ENCODE assay signal across 28 cellular contexts in genomic region chr10:94450782-94451181, GRCh38. TPM values are rescaled to one million over a fixed set of nuclear protein-coding genes. Genes with fewer than 3 reads are reported as not detected.
"Had no signal": no experiment of that assay in that cellular context is flagged by ENCODE, and none has a peak within 500 bp of the region (broad histone marks: within the 10 kb centered on the region; RNA-seq: fewer than 3 reads in every experiment).

No MANE protein-coding gene starts in this region.

- H3K27me3 Mint-ChIP-seq: memory B cell, type B pancreatic cell had no signal

- H3K4me3 ChIP-seq: hepatocyte, lung, mucosa of descending colon, pancreas, prostate gland, spleen, suprapubic skin, tibial nerve, uterus had no signal

- FAIRE-seq: small intestine had no signal

- H3K9me3 ChIP-seq: mucosa of descending colon, pancreas, prostate gland, suprapubic skin had no signal

- H3K36me3 Mint-ChIP-seq: stimulated activated effector memory CD8-positive, alpha-beta T cell treated with anti-CD3 and anti-CD28 coated beads, Interleukin-12 subunit alpha, Interleukin-12 subunit beta, amount 100 ng/mL, for 72 hours had no signal

- H3K9me3 Mint-ChIP-seq: stimulated activated effector memory CD8-positive, alpha-beta T cell treated with anti-CD3 and anti-CD28 coated beads, Interleukin-12 subunit alpha, Interleukin-12 subunit beta, amount 100 ng/mL, for 72 hours; stimulated activated naive CD8-positive, alpha-beta T cell treated with anti-CD3 and anti-CD28 coated beads, Interleukin-15, Interleukin-2, amounts not matched to agents 100 ng/mL and 50 ng/mL, for 24 hours had no signal

- ATAC-seq: left lobe of liver; mucosa of descending colon; naive thymus-derived CD8-positive, alpha-beta T cell; pancreas; right cardiac atrium; sciatic nerve; stimulated activated effector memory CD8-positive, alpha-beta T cell treated with anti-CD3 and anti-CD28 coated beads, Interleukin-12 subunit alpha, Interleukin-12 subunit beta, amount 100 ng/mL, for 72 hours had no signal

- H3K36me3 ChIP-seq: pancreas, prostate gland, suprapubic skin, uterus had no signal

- DNase-seq: head of caudate nucleus; islet precursor cell; midbrain; mucosa of descending colon; naive thymus-derived CD8-positive, alpha-beta T cell; nucleus accumbens; pancreas; posterior cingulate gyrus; retina; right cardiac atrium; small intestine; spleen; stimulated activated CD4-positive, alpha-beta T cell treated with anti-CD3 and anti-CD28 coated beads, Interleukin-4, amount 100 ng/mL, for 24 hours; stimulated activated naive CD4-positive, alpha-beta T cell; uterus had no signal

- H3K27ac ChIP-seq: hepatocyte, pancreas, prostate gland, spleen, suprapubic skin, tibial nerve, uterus had no signal

- H3K4me3 Mint-ChIP-seq: memory B cell; naive thymus-derived CD8-positive, alpha-beta T cell; nephron; neural crest cell; stimulated activated effector memory CD8-positive, alpha-beta T cell treated with anti-CD3 and anti-CD28 coated beads, Interleukin-12 subunit alpha, Interleukin-12 subunit beta, amount 100 ng/mL, for 72 hours; stimulated activated naive CD8-positive, alpha-beta T cell treated with anti-CD3 and anti-CD28 coated beads, Interleukin-15, Interleukin-2, amounts not matched to agents 100 ng/mL and 50 ng/mL, for 24 hours; type B pancreatic cell had no signal

- H3K4me1 Mint-ChIP-seq: memory B cell; naive thymus-derived CD8-positive, alpha-beta T cell; nephron; neural crest cell; stimulated activated effector memory CD8-positive, alpha-beta T cell treated with anti-CD3 and anti-CD28 coated beads, Interleukin-12 subunit alpha, Interleukin-12 subunit beta, amount 100 ng/mL, for 72 hours had no signal

- H3K27me3 ChIP-seq: hepatocyte, pancreas, spleen, suprapubic skin, tibial nerve, uterus had no signal

- H3K27ac Mint-ChIP-seq: memory B cell; naive thymus-derived CD8-positive, alpha-beta T cell; nephron; stimulated activated effector memory CD8-positive, alpha-beta T cell treated with anti-CD3 and anti-CD28 coated beads, Interleukin-12 subunit alpha, Interleukin-12 subunit beta, amount 100 ng/mL, for 72 hours; stimulated activated naive CD8-positive, alpha-beta T cell treated with anti-CD3 and anti-CD28 coated beads, Interleukin-15, Interleukin-2, amounts not matched to agents 100 ng/mL and 50 ng/mL, for 24 hours; type B pancreatic cell had no signal

- H3K4me1 ChIP-seq: pancreas, prostate gland, spleen, suprapubic skin, tibial nerve, uterus had no signal

RNA-seq across cellular contexts. Expression of gene TBC1D12, which starts 48.4 kb away (rescaled TPM):
- polyA plus RNA-seq: naive thymus-derived CD8-positive, alpha-beta T cell had no signal
